20 cellular contexts compared by ENCODE assay signal in the genomic region with DNA sequence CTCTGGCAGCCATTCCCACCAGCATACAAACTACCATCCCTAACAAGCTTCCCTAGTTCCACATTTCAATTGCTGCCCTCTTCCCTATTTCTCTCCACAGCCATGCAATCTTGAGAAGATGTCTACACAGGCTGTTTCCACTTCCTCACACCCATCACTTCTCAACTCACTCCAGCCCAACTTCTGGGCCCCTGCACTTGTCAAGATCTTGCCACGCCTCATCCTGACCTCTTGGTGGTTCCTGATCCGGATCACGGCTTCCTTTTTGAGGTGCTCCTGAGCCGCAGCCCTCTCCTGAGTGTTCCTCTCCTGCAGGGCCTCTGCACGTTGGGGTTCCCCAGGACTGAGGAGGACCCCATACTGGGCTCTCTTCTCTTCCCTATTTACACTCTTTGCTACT. TPM values are rescaled to one million over a fixed set of nuclear protein-coding genes. Genes with fewer than 3 reads are reported as not detected.
A peak's percentile ranks its signal among the peaks of the same experiment; 100 is the strongest.
DNase-seq lines count a peak whose midpoint lies in the region; ATAC-seq and TF ChIP-seq lines count a peak whose summit lies in the region.
"Had no signal": no experiment of that assay in that cellular context is flagged by ENCODE, and none has a peak within 500 bp of the region (broad histone marks: within the 10 kb centered on the region; RNA-seq: fewer than 3 reads in every experiment).

No MANE protein-coding gene starts in this region.

- H3K36me3 ChIP-seq in esophagus muscularis mucosa (peaks cover 16 to 65% (median 54%) of the 10 kb centered on the region in 4 donors), sigmoid colon (peaks cover 20 to 71% (median 39%) of the 10 kb centered on the region in 4 donors)
- H3K36me3 ChIP-seq: BLaER1 treated with 17β-estradiol and CSF1 and Interleukin-3, amounts not matched to agents 10 nM and 100 nM had no signal

- no peaks in the 10 kb centered on the region for H3K9me3 Mint-ChIP-seq in activated T-helper 17 cell treated with anti-CD3 and anti-CD28 coated beads, Interleukin-2, amount 50 U/mL, for 72 hours
- H3K9me3 Mint-ChIP-seq: activated naive CD4-positive, alpha-beta T cell treated with anti-CD3 and anti-CD28 coated beads for 36 hours; activated T-cell treated with anti-CD3 and anti-CD28 coated beads, Interleukin-2, amount 50 U/mL, for 24 hours; stimulated activated naive CD8-positive, alpha-beta T cell treated with anti-CD3 and anti-CD28 coated beads, Interleukin-15, Interleukin-2, amounts not matched to agents 100 ng/mL and 50 ng/mL, for 24 hours had no signal

- ATAC-seq in activated T-helper 17 cell treated with anti-CD3 and anti-CD28 coated beads, Interleukin-2, amount 50 U/mL, for 72 hours (replicated peaks) = no peak

- H3K4me1 Mint-ChIP-seq in activated T-helper 17 cell treated with anti-CD3 and anti-CD28 coated beads, Interleukin-2, amount 50 U/mL, for 72 hours = no peaks in the 10 kb centered on the region

- no peaks in the 10 kb centered on the region for H3K36me3 Mint-ChIP-seq in activated T-helper 17 cell treated with anti-CD3 and anti-CD28 coated beads, Interleukin-2, amount 50 U/mL, for 72 hours (ENCODE audit: low read depth)

- no peak overlapping the region for H3K4me3 Mint-ChIP-seq in activated T-helper 17 cell treated with anti-CD3 and anti-CD28 coated beads, Interleukin-2, amount 50 U/mL, for 72 hours
- H3K4me3 Mint-ChIP-seq: activated naive CD4-positive, alpha-beta T cell treated with anti-CD3 and anti-CD28 coated beads for 36 hours; activated T-cell treated with anti-CD3 and anti-CD28 coated beads, Interleukin-2, amount 50 U/mL, for 24 hours; stimulated activated naive CD8-positive, alpha-beta T cell treated with anti-CD3 and anti-CD28 coated beads, Interleukin-15, Interleukin-2, amounts not matched to agents 100 ng/mL and 50 ng/mL, for 24 hours had no signal

- H3K27me3 ChIP-seq in HL-60 (ENCODE audit: insufficient read depth, poor library complexity, severe bottlenecking) (no peaks in the 10 kb centered on the region), esophagus muscularis mucosa (no peaks in the 10 kb centered on the region), sigmoid colon (no peaks in the 10 kb centered on the region)
- H3K27me3 ChIP-seq: BLaER1 treated with 17β-estradiol and CSF1 and Interleukin-3, amounts not matched to agents 10 nM and 100 nM had no signal

- no peak for TF ChIP-seq CTCF in HL-60 (IDR thresholded peaks at IDR 0.05; ENCODE audit: insufficient read depth, low read length)
- TF ChIP-seq CTCF in esophagus muscularis mucosa (IDR thresholded peaks at IDR 0.05) = no peak
- no peak for TF ChIP-seq CTCF in sigmoid colon (IDR thresholded peaks at IDR 0.05)

- H3K27ac ChIP-seq in HL-60 (replicated peaks) = peak overlapping the region; percentile 24; the same call in 1 of the 2 replicates
- peak overlapping the region; percentile 90 to 97 (median 93) for H3K27ac ChIP-seq in esophagus muscularis mucosa (replicated peaks in 1 of 4)
- H3K27ac ChIP-seq in sigmoid colon = peak overlapping the region; percentile 90 to 98 (median 96)

- DNase-seq in HL-60 (ENCODE audit: low read depth in 1 of 2, low spot score in 1 of 2) = peak in 1 of 2 experiments; percentile 87
- DNase-seq in SKM-1 (lab: John Stamatoyannopoulos, UW; ENCODE audit: unreplicated experiment) = peak; percentile 85
- no peak for DNase-seq in esophagus muscularis mucosa (ENCODE audit: extremely low spot score)
- no peak for DNase-seq in sigmoid colon
- no peak for DNase-seq in activated effector memory CD4-positive, alpha-beta T cell treated with anti-CD3 and anti-CD28 coated beads, Interleukin-2, amount 50 U/mL, for 16 hours
- no peak for DNase-seq in NCI-H1930 (lab: John Stamatoyannopoulos, UW)
- DNase-seq: activated CD8-positive, alpha-beta memory T cell treated with anti-CD3 and anti-CD28 coated beads for 24 hours; activated naive CD4-positive, alpha-beta T cell treated with anti-CD3 and anti-CD28 coated beads for 36 hours; activated T-cell treated with anti-CD3 and anti-CD28 coated beads, Interleukin-2, amount 50 U/mL, for 24 hours; EL; hippocampal formation; NCI-H1092; NCI-H187 treated with DMSO at 0.1 percent for 48 hours; NCI-H2227 treated with DMSO at 0.1 percent for 48 hours; nucleus accumbens; stimulated activated CD4-positive, alpha-beta T cell treated with anti-CD3 and anti-CD28 coated beads, Interleukin-4, amount 100 ng/mL, for 4 hours; trophoblast cell had no signal

- H3K27ac Mint-ChIP-seq in activated T-helper 17 cell treated with anti-CD3 and anti-CD28 coated beads, Interleukin-2, amount 50 U/mL, for 72 hours = no peak overlapping the region
- H3K27ac Mint-ChIP-seq: activated naive CD4-positive, alpha-beta T cell treated with anti-CD3 and anti-CD28 coated beads for 36 hours; activated T-cell treated with anti-CD3 and anti-CD28 coated beads, Interleukin-2, amount 50 U/mL, for 24 hours; stimulated activated naive CD8-positive, alpha-beta T cell treated with anti-CD3 and anti-CD28 coated beads, Interleukin-15, Interleukin-2, amounts not matched to agents 100 ng/mL and 50 ng/mL, for 24 hours had no signal

- WGBS in esophagus muscularis mucosa = 87% methylated on average over 5 of the region's 5 CpGs
- WGBS in sigmoid colon, 2 donors = 74 to 88% methylated on average over 5 of the region's 5 CpGs

- intact Hi-C loops in esophagus muscularis mucosa (cut with DNase I) (loop anchor here (5.0 kb wide), 2 partner anchors 67 to 102 kb away; no protein-coding TSS in a partner anchor), sigmoid colon (cut with DNase I) (no loop called here)

- TF ChIP-seq EP300 in esophagus muscularis mucosa (IDR thresholded peaks at IDR 0.05) = no peak
- no peak for TF ChIP-seq EP300 in sigmoid colon (IDR thresholded peaks at IDR 0.05)

- TF ChIP-seq POLR2A in esophagus muscularis mucosa (IDR thresholded peaks at IDR 0.05; ENCODE audit: low read depth) (no peak), sigmoid colon (IDR thresholded peaks at IDR 0.05) (no peak)

- H3K9me3 ChIP-seq in esophagus muscularis mucosa (no peaks in the 10 kb centered on the region), sigmoid colon (no peaks in the 10 kb centered on the region)
- H3K9me3 ChIP-seq: BLaER1 treated with 17β-estradiol and CSF1 and Interleukin-3, amounts not matched to agents 10 nM and 100 nM had no signal

- H3K4me1 ChIP-seq in esophagus muscularis mucosa (peaks cover 42 to 95% (median 77%) of the 10 kb centered on the region in 4 donors), sigmoid colon (peaks cover 4 to 89% (median 62%) of the 10 kb centered on the region in 4 donors)

- peaks cover 8% of the 10 kb centered on the region for H3K27me3 Mint-ChIP-seq in activated T-helper 17 cell treated with anti-CD3 and anti-CD28 coated beads, Interleukin-2, amount 50 U/mL, for 72 hours
- H3K27me3 Mint-ChIP-seq: activated T-cell treated with anti-CD3 and anti-CD28 coated beads, Interleukin-2, amount 50 U/mL, for 24 hours; stimulated activated naive CD8-positive, alpha-beta T cell treated with anti-CD3 and anti-CD28 coated beads, Interleukin-15, Interleukin-2, amounts not matched to agents 100 ng/mL and 50 ng/mL, for 24 hours had no signal

- H3K4me3 ChIP-seq in HL-60 (replicated peaks; ENCODE audit: insufficient read depth, low read length) (no peak overlapping the region), esophagus muscularis mucosa (no peak overlapping the region), sigmoid colon (no peak overlapping the region)
- H3K4me3 ChIP-seq: BLaER1 treated with 17β-estradiol and CSF1 and Interleukin-3, amounts not matched to agents 10 nM and 100 nM had no signal

RNA-seq across cellular contexts. Expression of a gene that starts 22.6 kb away (rescaled TPM):
- total RNA-seq in esophagus muscularis mucosa (1,000 to 10,000 TPM in 1 of 4 donors, 100 to 1,000 TPM in 3; 665 to 1,629 (median 791) TPM), sigmoid colon (1,000 to 10,000 TPM; 1,472 to 2,262 (median 1,872) TPM)
- polyA plus RNA-seq in sigmoid colon = 1,000 to 10,000 TPM; 3,631 to 4,200 (median 4,078) TPM
- 1,000 to 10,000 TPM; 1,241 to 1,415 TPM for total RNA-seq in activated T-helper 17 cell treated with anti-CD3 and anti-CD28 coated beads, Interleukin-2, amount 50 U/mL, for 72 hours

RNA-seq across cellular contexts. Expression of a gene that starts 22.7 kb away (rescaled TPM):
- total RNA-seq in esophagus muscularis mucosa (1 to 10 TPM; 2.2 to 5.4 (median 3.1) TPM), sigmoid colon (10 to 100 TPM in 2 of 4 donors, 1 to 10 TPM in 2; 1.8 to 24.4 (median 10.2) TPM)
- polyA plus RNA-seq in sigmoid colon = 1 to 10 TPM in 2 of 3 donors, under 1 TPM in 1; 0.60 to 4.9 (median 2.3) TPM
- 10 to 100 TPM; 15.2 to 19.9 TPM for total RNA-seq in activated T-helper 17 cell treated with anti-CD3 and anti-CD28 coated beads, Interleukin-2, amount 50 U/mL, for 72 hours

Comparison
In these comparisons a context has a peak if more than half of its experiments do, and no peak if none do; other contexts are left out.
1. H3K27ac ChIP-seq: peak in every context shown above with its lines; median percentile 96 in sigmoid colon; 93 in esophagus muscularis mucosa; 24 in HL-60.